1 cellular context compared by ENCODE assay signal in genomic region chr7:149860821-149861727, GRCh38.
A peak's percentile ranks its signal among the peaks of the same experiment; 100 is the strongest.
TF ChIP-seq lines count a peak whose summit lies in the region.

No MANE protein-coding gene starts in this region.

TF ChIP-seq in Ishikawa, 13 proteins besides CTCF, POLR2A, EP300 and RAD21:
- TF ChIP-seq REST (IDR thresholded peaks at IDR 0.05; ENCODE audit: low read depth) (peak; percentile 43), TAF1 (IDR thresholded peaks at IDR 0.05; ENCODE audit: low read depth) (no peak)
